28 cellular contexts compared by ENCODE assay signal in the genomic region with DNA sequence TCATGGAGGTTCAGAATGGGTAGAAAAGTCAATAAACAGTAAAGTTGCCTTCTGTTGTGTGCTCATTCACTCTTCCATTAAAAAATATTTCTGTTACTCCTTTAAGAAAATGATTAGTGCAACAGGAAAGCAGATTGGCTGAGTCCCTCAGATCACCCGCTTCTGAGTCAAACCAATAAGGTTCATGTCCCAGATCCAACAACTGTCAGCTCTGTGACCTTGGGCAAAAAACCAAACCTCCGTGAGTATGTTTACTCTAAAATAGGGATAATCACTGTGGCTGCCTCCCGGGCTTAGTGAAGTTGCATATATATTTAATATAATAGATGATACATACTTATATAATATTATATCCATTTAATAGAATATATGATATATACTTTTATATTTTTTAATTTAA.
"Had no signal": no experiment of that assay in that cellular context is flagged by ENCODE, and none has a peak within 500 bp of the region (broad histone marks: within the 10 kb centered on the region; RNA-seq: fewer than 3 reads in every experiment).

No MANE protein-coding gene starts in this region.

- H3K4me3 Mint-ChIP-seq: stimulated activated effector memory CD8-positive, alpha-beta T cell treated with anti-CD3 and anti-CD28 coated beads, Interleukin-12 subunit alpha, Interleukin-12 subunit beta, amount 100 ng/mL, for 72 hours; stimulated activated memory B cell treated with anti-CD40 and anti-IgM and Interleukin-4, amounts not matched to agents 10 μg/mL and 1 μg/mL and 100 μg/mL, for 72 hours; stimulated activated naive B cell treated with anti-CD40 and anti-IgM and Interleukin-4, amounts not matched to agents 10 μg/mL and 1 μg/mL and 100 μg/mL, for 72 hours; stimulated activated naive CD8-positive, alpha-beta T cell treated with anti-CD3 and anti-CD28 coated beads, Interleukin-15, amount 100 ng/mL, for 72 hours; stimulated activated naive CD8-positive, alpha-beta T cell treated with anti-CD3 and anti-CD28 coated beads, Interleukin-15, Interleukin-2, amounts not matched to agents 100 ng/mL and 50 ng/mL, for 24 hours; type B pancreatic cell had no signal

- ATAC-seq: stimulated activated effector memory CD8-positive, alpha-beta T cell treated with anti-CD3 and anti-CD28 coated beads, Interleukin-12 subunit alpha, Interleukin-12 subunit beta, amount 100 ng/mL, for 72 hours; stimulated activated memory B cell treated with anti-CD40 and anti-IgM and Interleukin-4, amounts not matched to agents 10 μg/mL and 1 μg/mL and 100 μg/mL, for 72 hours; stimulated activated naive B cell treated with anti-CD40 and anti-IgM and Interleukin-4, amounts not matched to agents 10 μg/mL and 1 μg/mL and 100 μg/mL, for 72 hours; stimulated activated naive CD8-positive, alpha-beta T cell treated with anti-CD3 and anti-CD28 coated beads, Interleukin-15, amount 100 ng/mL, for 72 hours; stimulated activated naive CD8-positive, alpha-beta T cell treated with anti-CD3 and anti-CD28 coated beads, Interleukin-15, Interleukin-2, amounts not matched to agents 100 U/mL and 50 U/mL, for 24 hours; upper lobe of right lung had no signal

- H3K9me3 Mint-ChIP-seq: stimulated activated memory B cell treated with anti-CD40 and anti-IgM and Interleukin-4, amounts not matched to agents 10 μg/mL and 1 μg/mL and 100 μg/mL, for 72 hours; stimulated activated naive B cell treated with anti-CD40 and anti-IgM and Interleukin-4, amounts not matched to agents 10 μg/mL and 1 μg/mL and 100 μg/mL, for 72 hours; stimulated activated naive CD8-positive, alpha-beta T cell treated with anti-CD3 and anti-CD28 coated beads, Interleukin-15, amount 100 ng/mL, for 72 hours; stimulated activated naive CD8-positive, alpha-beta T cell treated with anti-CD3 and anti-CD28 coated beads, Interleukin-15, Interleukin-2, amounts not matched to agents 100 ng/mL and 50 ng/mL, for 24 hours; type B pancreatic cell had no signal

- H3K4me1 Mint-ChIP-seq: stimulated activated effector memory CD8-positive, alpha-beta T cell treated with anti-CD3 and anti-CD28 coated beads, Interleukin-12 subunit alpha, Interleukin-12 subunit beta, amount 100 ng/mL, for 72 hours; stimulated activated memory B cell treated with anti-CD40 and anti-IgM and Interleukin-4, amounts not matched to agents 10 μg/mL and 1 μg/mL and 100 μg/mL, for 72 hours; stimulated activated naive B cell treated with anti-CD40 and anti-IgM and Interleukin-4, amounts not matched to agents 10 μg/mL and 1 μg/mL and 100 μg/mL, for 72 hours; stimulated activated naive CD8-positive, alpha-beta T cell treated with anti-CD3 and anti-CD28 coated beads, Interleukin-15, amount 100 ng/mL, for 72 hours had no signal

- H3K9me3 ChIP-seq: stomach, suprapubic skin, testis, thoracic aorta, thyroid gland, tibial artery, tibial nerve, transverse colon, upper lobe of left lung, upper lobe of right lung, uterus, vagina had no signal

- H3K36me3 Mint-ChIP-seq: stimulated activated effector memory CD8-positive, alpha-beta T cell treated with anti-CD3 and anti-CD28 coated beads, Interleukin-12 subunit alpha, Interleukin-12 subunit beta, amount 100 ng/mL, for 72 hours; stimulated activated memory B cell treated with anti-CD40 and anti-IgM and Interleukin-4, amounts not matched to agents 10 μg/mL and 1 μg/mL and 100 μg/mL, for 72 hours; stimulated activated naive B cell treated with anti-CD40 and anti-IgM and Interleukin-4, amounts not matched to agents 10 μg/mL and 1 μg/mL and 100 μg/mL, for 72 hours; type B pancreatic cell had no signal

- DNase-seq: stimulated activated CD4-positive, alpha-beta T cell treated with anti-CD3 and anti-CD28 coated beads, Interleukin-2, amount 100 ng/mL, for 48 hours; stimulated activated CD4-positive, alpha-beta T cell treated with anti-CD3 and anti-CD28 coated beads, Interleukin-4, amount 100 ng/mL, for 1 hour; stimulated activated CD4-positive, alpha-beta T cell treated with anti-CD3 and anti-CD28 coated beads, Interleukin-4, amount 100 ng/mL, for 24 hours; stimulated activated CD4-positive, alpha-beta T cell treated with anti-CD3 and anti-CD28 coated beads, Interleukin-4, amount 100 ng/mL, for 4 hours; stimulated activated CD8-positive, alpha-beta memory T cell treated with anti-CD3 and anti-CD28 coated beads, Interleukin-4, amount 100 ng/mL, for 48 hours; stimulated activated naive B cell treated with anti-CD40 and anti-IgM and Interleukin-4, amounts not matched to agents 10 μg/mL and 1 μg/mL and 100 μg/mL, for 72 hours; stimulated activated naive CD4-positive, alpha-beta T cell; stimulated activated naive CD4-positive, alpha-beta T cell treated with Interleukin-2 at 50 U/mL for 16 hours; stimulated activated naive CD8-positive, alpha-beta T cell treated with anti-CD3 and anti-CD28 coated beads, Interleukin-15, amount 100 ng/mL, for 72 hours; stimulated activated naive CD8-positive, alpha-beta T cell treated with anti-CD3 and anti-CD28 coated beads, Interleukin-15, Interleukin-2, amounts not matched to agents 100 U/mL and 50 U/mL, for 24 hours; stomach; substantia nigra; testis; thyroid gland; tibial artery; transverse colon; trophoblast cell; upper lobe of left lung; upper lobe of right lung; uterus had no signal

- H3K27me3 Mint-ChIP-seq: stimulated activated memory B cell treated with anti-CD40 and anti-IgM and Interleukin-4, amounts not matched to agents 10 μg/mL and 1 μg/mL and 100 μg/mL, for 72 hours; stimulated activated naive B cell treated with anti-CD40 and anti-IgM and Interleukin-4, amounts not matched to agents 10 μg/mL and 1 μg/mL and 100 μg/mL, for 72 hours; stimulated activated naive CD8-positive, alpha-beta T cell treated with anti-CD3 and anti-CD28 coated beads, Interleukin-15, amount 100 ng/mL, for 72 hours; stimulated activated naive CD8-positive, alpha-beta T cell treated with anti-CD3 and anti-CD28 coated beads, Interleukin-15, Interleukin-2, amounts not matched to agents 100 ng/mL and 50 ng/mL, for 24 hours had no signal

- H3K4me1 ChIP-seq: stomach, suprapubic skin, testis, thyroid gland, tibial artery, tibial nerve, transverse colon, upper lobe of left lung, upper lobe of right lung, uterus, vagina had no signal

- H3K27ac ChIP-seq: stomach, suprapubic skin, testis, thoracic aorta, thyroid gland, tibial artery, tibial nerve, transverse colon, upper lobe of left lung, upper lobe of right lung, uterus, vagina had no signal

- H3K4me3 ChIP-seq: stomach, suprapubic skin, testis, thoracic aorta, thyroid gland, tibial artery, tibial nerve, transverse colon, upper lobe of left lung, upper lobe of right lung, uterus, vagina had no signal

- H3K36me3 ChIP-seq: stomach, suprapubic skin, thoracic aorta, thyroid gland, tibial artery, tibial nerve, transverse colon, upper lobe of left lung, upper lobe of right lung, uterus, vagina had no signal

- H3K27me3 ChIP-seq: stomach, suprapubic skin, testis, thyroid gland, tibial artery, tibial nerve, transverse colon, upper lobe of left lung, upper lobe of right lung, uterus, vagina had no signal

- H3K27ac Mint-ChIP-seq: stimulated activated effector memory CD8-positive, alpha-beta T cell treated with anti-CD3 and anti-CD28 coated beads, Interleukin-12 subunit alpha, Interleukin-12 subunit beta, amount 100 ng/mL, for 72 hours; stimulated activated memory B cell treated with anti-CD40 and anti-IgM and Interleukin-4, amounts not matched to agents 10 μg/mL and 1 μg/mL and 100 μg/mL, for 72 hours; stimulated activated naive B cell treated with anti-CD40 and anti-IgM and Interleukin-4, amounts not matched to agents 10 μg/mL and 1 μg/mL and 100 μg/mL, for 72 hours; stimulated activated naive CD8-positive, alpha-beta T cell treated with anti-CD3 and anti-CD28 coated beads, Interleukin-15, amount 100 ng/mL, for 72 hours; stimulated activated naive CD8-positive, alpha-beta T cell treated with anti-CD3 and anti-CD28 coated beads, Interleukin-15, Interleukin-2, amounts not matched to agents 100 ng/mL and 50 ng/mL, for 24 hours; type B pancreatic cell had no signal
